In the genomic region with DNA sequence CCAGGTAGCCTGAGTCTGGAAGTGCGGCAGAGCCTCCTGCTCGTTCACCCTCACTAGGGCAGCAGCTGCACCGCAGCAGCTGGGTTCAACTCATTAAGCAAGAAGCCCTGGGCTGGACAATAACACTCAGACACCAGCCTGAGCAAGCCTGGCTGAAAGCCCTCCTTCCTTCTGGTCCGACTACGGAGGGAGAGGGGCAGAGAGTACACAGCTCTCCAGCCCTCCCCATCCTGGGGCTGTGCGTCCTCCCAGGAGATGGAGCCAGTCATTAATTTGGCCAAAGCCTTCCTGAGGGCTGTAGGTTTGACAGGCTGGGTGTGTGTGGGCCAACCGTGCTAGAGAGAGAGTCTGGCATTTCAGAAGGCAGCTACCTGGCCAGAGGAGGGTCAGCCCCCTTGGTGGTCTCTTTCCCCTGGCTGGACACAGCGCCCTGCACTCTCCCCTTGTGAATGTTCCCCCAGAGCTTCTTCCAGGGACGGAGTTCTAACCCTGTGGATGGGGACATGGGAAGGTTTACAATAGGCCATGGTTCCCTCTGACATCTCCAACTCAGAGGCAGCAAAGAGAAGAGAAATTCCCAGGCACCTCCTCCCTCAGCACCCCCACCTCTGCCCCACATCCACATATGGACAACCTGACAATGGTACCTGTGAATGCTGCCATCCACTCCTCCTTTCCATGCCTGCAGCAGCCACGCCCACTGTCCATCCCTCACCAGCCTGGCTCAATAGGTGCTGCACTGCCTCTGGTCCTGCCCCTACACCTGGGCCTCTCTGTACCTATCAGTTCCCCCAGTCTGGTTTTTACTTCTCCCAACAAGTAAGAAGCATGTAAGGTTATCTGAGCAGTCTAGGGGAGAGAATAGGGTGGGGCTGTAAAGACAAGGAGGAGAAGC, we compare ENCODE assay signal across 27 cellular contexts. TPM values are rescaled to one million over a fixed set of nuclear protein-coding genes. Genes with fewer than 3 reads are reported as not detected.
"Had no signal": no experiment of that assay in that cellular context is flagged by ENCODE, and none has a peak within 500 bp of the region (broad histone marks: within the 10 kb centered on the region; RNA-seq: fewer than 3 reads in every experiment).

No MANE protein-coding gene starts in this region.

- ATAC-seq: activated CD8-positive, alpha-beta T cell treated with anti-CD3 and anti-CD28 coated beads for 36 hours; activated naive CD4-positive, alpha-beta T cell treated with anti-CD3 and anti-CD28 coated beads, Interleukin-2, amount 50 U/mL, for 72 hours; activated T-cell treated with anti-CD3 and anti-CD28 coated beads, Interleukin-2, amount 50 U/mL, for 4 hours; activated T-helper 17 cell treated with anti-CD3 and anti-CD28 coated beads, Interleukin-2, amount 50 U/mL, for 72 hours; foreskin keratinocyte; heart right ventricle; naive thymus-derived CD8-positive, alpha-beta T cell; stimulated activated naive B cell treated with anti-CD40 and anti-IgM and Interleukin-4, amounts not matched to agents 10 μg/mL and 1 μg/mL and 100 μg/mL, for 72 hours had no signal

- H3K27me3 Mint-ChIP-seq: activated CD8-positive, alpha-beta T cell treated with anti-CD3 and anti-CD28 coated beads for 36 hours had no signal

- H3K36me3 Mint-ChIP-seq: activated naive CD4-positive, alpha-beta T cell treated with anti-CD3 and anti-CD28 coated beads, Interleukin-2, amount 50 U/mL, for 72 hours had no signal

- H3K4me1 ChIP-seq: breast epithelium, esophagus muscularis mucosa, foreskin keratinocyte, heart right ventricle, parathyroid adenoma, right atrium auricular region, suprapubic skin, tibial artery had no signal

- DNase-seq: activated CD4-positive, alpha-beta T cell treated with anti-CD3 and anti-CD28 coated beads, Interleukin-2, amount 50 U/mL, for 1 hour; activated CD8-positive, alpha-beta T cell treated with anti-CD3 and anti-CD28 coated beads for 36 hours; activated naive CD4-positive, alpha-beta T cell; activated T-cell treated with anti-CD3 and anti-CD28 coated beads, Interleukin-2, amount 50 U/mL, for 4 hours; central memory CD4-positive, alpha-beta T cell; endodermal cell; foreskin keratinocyte; heart right ventricle; midbrain; naive thymus-derived CD8-positive, alpha-beta T cell; occipital lobe; stimulated activated CD4-positive, alpha-beta T cell treated with anti-CD3 and anti-CD28 coated beads, Interleukin-15, amount 100 ng/mL, for 24 hours; stimulated activated CD4-positive, alpha-beta T cell treated with anti-CD3 and anti-CD28 coated beads, Interleukin-2, amount 100 ng/mL, for 24 hours; stimulated activated naive B cell treated with anti-CD40 and anti-IgM and Interleukin-4, amounts not matched to agents 10 μg/mL and 1 μg/mL and 100 μg/mL, for 72 hours; tibial artery had no signal

- H3K27ac Mint-ChIP-seq: activated CD8-positive, alpha-beta T cell treated with anti-CD3 and anti-CD28 coated beads for 36 hours; activated naive CD4-positive, alpha-beta T cell treated with anti-CD3 and anti-CD28 coated beads, Interleukin-2, amount 50 U/mL, for 72 hours; activated T-helper 17 cell treated with anti-CD3 and anti-CD28 coated beads, Interleukin-2, amount 50 U/mL, for 72 hours; dendritic cell treated with granulocyte-macrophage colony-stimulating factor and Interleukin-4, amounts not matched to agents 40 ng/mL and 50 ng/mL, for 4 days; endodermal cell; naive thymus-derived CD8-positive, alpha-beta T cell; stimulated activated naive B cell treated with anti-CD40 and anti-IgM and Interleukin-4, amounts not matched to agents 10 μg/mL and 1 μg/mL and 100 μg/mL, for 72 hours had no signal

- H3K27ac ChIP-seq: breast epithelium, esophagus muscularis mucosa, foreskin keratinocyte, heart right ventricle, parathyroid adenoma, right atrium auricular region, suprapubic skin, tibial artery had no signal

- H3K27me3 ChIP-seq: breast epithelium, right atrium auricular region had no signal

- H3K4me3 ChIP-seq: breast epithelium, esophagus muscularis mucosa, heart right ventricle, right atrium auricular region, smooth muscle cell, suprapubic skin, tibial artery had no signal

- H3K4me1 Mint-ChIP-seq: activated T-helper 17 cell treated with anti-CD3 and anti-CD28 coated beads, Interleukin-2, amount 50 U/mL, for 72 hours; endodermal cell; naive thymus-derived CD8-positive, alpha-beta T cell had no signal

- H3K36me3 ChIP-seq: breast epithelium, esophagus muscularis mucosa, heart right ventricle, right atrium auricular region, suprapubic skin, tibial artery had no signal

- H3K4me3 Mint-ChIP-seq: activated CD8-positive, alpha-beta T cell treated with anti-CD3 and anti-CD28 coated beads for 36 hours; activated T-cell treated with anti-CD3 and anti-CD28 coated beads, Interleukin-2, amount 50 U/mL, for 4 hours; activated T-helper 17 cell treated with anti-CD3 and anti-CD28 coated beads, Interleukin-2, amount 50 U/mL, for 72 hours; dendritic cell treated with granulocyte-macrophage colony-stimulating factor and Interleukin-4, amounts not matched to agents 40 ng/mL and 50 ng/mL, for 4 days; endodermal cell; naive thymus-derived CD8-positive, alpha-beta T cell; neural crest cell; stimulated activated naive B cell treated with anti-CD40 and anti-IgM and Interleukin-4, amounts not matched to agents 10 μg/mL and 1 μg/mL and 100 μg/mL, for 72 hours had no signal

RNA-seq across cellular contexts. Expression of gene CHRNB4, which starts 6.5 kb away (rescaled TPM):
- total RNA-seq: activated CD8-positive, alpha-beta T cell treated with anti-CD3 and anti-CD28 coated beads for 36 hours; activated naive CD4-positive, alpha-beta T cell treated with anti-CD3 and anti-CD28 coated beads, Interleukin-2, amount 50 U/mL, for 72 hours; activated T-cell treated with anti-CD3 and anti-CD28 coated beads, Interleukin-2, amount 50 U/mL, for 4 hours; activated T-helper 17 cell treated with anti-CD3 and anti-CD28 coated beads, Interleukin-2, amount 50 U/mL, for 72 hours; breast epithelium; naive thymus-derived CD8-positive, alpha-beta T cell; pulmonary artery endothelial cell; right atrium auricular region; smooth muscle cell had no signal
- polyA plus RNA-seq: naive thymus-derived CD8-positive, alpha-beta T cell; smooth muscle cell had no signal

RNA-seq across cellular contexts. Expression of gene CHRNA3, which starts 13.7 kb away (rescaled TPM):
- total RNA-seq: activated CD8-positive, alpha-beta T cell treated with anti-CD3 and anti-CD28 coated beads for 36 hours; activated naive CD4-positive, alpha-beta T cell treated with anti-CD3 and anti-CD28 coated beads, Interleukin-2, amount 50 U/mL, for 72 hours; activated T-cell treated with anti-CD3 and anti-CD28 coated beads, Interleukin-2, amount 50 U/mL, for 4 hours; activated T-helper 17 cell treated with anti-CD3 and anti-CD28 coated beads, Interleukin-2, amount 50 U/mL, for 72 hours; foreskin keratinocyte; naive thymus-derived CD8-positive, alpha-beta T cell; pulmonary artery endothelial cell; smooth muscle cell; ureter had no signal
- polyA plus RNA-seq: foreskin keratinocyte; naive thymus-derived CD8-positive, alpha-beta T cell had no signal
